ENCODE assay signal across 16 cellular contexts in genomic region chrX:28135378-28136047, GRCh38.
DNase-seq lines count a peak whose midpoint lies in the region; ATAC-seq, FAIRE-seq and TF ChIP-seq lines count a peak whose summit lies in the region.
"Had no signal": no experiment of that assay in that cellular context is flagged by ENCODE, and none has a peak within 500 bp of the region (broad histone marks: within the 10 kb centered on the region; RNA-seq: fewer than 3 reads in every experiment).

No MANE protein-coding gene starts in this region.

- no peak for ATAC-seq in GM18870 (IDR thresholded peaks at IDR 0.05; ENCODE audit: unreplicated experiment)

- no peak for FAIRE-seq in bronchial epithelial cell (lab: Jason Lieb, UNC)
- FAIRE-seq: G401.6, GM12892 had no signal

- H3K4me3 ChIP-seq in bronchial epithelial cell (ENCODE audit: low read depth, low read length) (no peak overlapping the region), skeletal muscle cell (ENCODE audit: low read depth, low read length) (no peak overlapping the region)
- H3K4me3 ChIP-seq: GM23248, PC-9 had no signal

- DNase-seq in NCI-H226 (peak; percentile 30), bronchial epithelial cell (ENCODE audit: low read depth) (peak; percentile 32), fibroblast of the conjunctiva (ENCODE audit: low read depth) (peak; percentile 3), skeletal muscle cell (ENCODE audit: low read depth) (peak; percentile 13), NCI-H2107 (lab: John Stamatoyannopoulos, UW) (no peak), amygdala (lab: John Stamatoyannopoulos, UW) (no peak)
- DNase-seq: BE2C; CD4-positive, alpha-beta memory T cell; DMS79 treated with DMSO at 0.1 percent for 48 hours; GM23248; NCI-H1436 treated with DMSO at 0.1 percent for 48 hours; NCI-H2081 treated with DMSO at 0.1 percent for 48 hours; PC-9 had no signal

- no peaks in the 10 kb centered on the region for H3K27me3 ChIP-seq in bronchial epithelial cell (ENCODE audit: control insufficient read depth, insufficient read depth, low read length)
- H3K27me3 ChIP-seq: BE2C had no signal

- no peaks in the 10 kb centered on the region for H3K36me3 ChIP-seq in bronchial epithelial cell (ENCODE audit: control insufficient read depth, insufficient read depth, low read length)
- H3K36me3 ChIP-seq: BE2C had no signal

- TF ChIP-seq CTCF in bronchial epithelial cell (IDR thresholded peaks at IDR 0.05; ENCODE audit: insufficient read depth, low read length, severe bottlenecking) = no peak

Comparison
In these comparisons a context has a peak if more than half of its experiments do, and no peak if none do; other contexts are left out.
1. DNase-seq: peak in NCI-H226 (single experiment), bronchial epithelial cell (single experiment), fibroblast of the conjunctiva (single experiment) and skeletal muscle cell (single experiment); none in NCI-H2107 (single experiment) and amygdala (0 of 56).